17 cellular contexts compared by ENCODE assay signal in genomic region chr10:51000164-51000563, GRCh38.
DNase-seq lines count a peak whose midpoint lies in the region; ATAC-seq and TF ChIP-seq lines count a peak whose summit lies in the region.
"Had no signal": no experiment of that assay in that cellular context is flagged by ENCODE, and none has a peak within 500 bp of the region (broad histone marks: within the 10 kb centered on the region; RNA-seq: fewer than 3 reads in every experiment).

No MANE protein-coding gene starts in this region.

- H3K36me3 ChIP-seq in adipocyte (ENCODE audit: control insufficient read depth, insufficient read depth, low read length, severe bottlenecking), result no peaks in the 10 kb centered on the region
- no peaks in the 10 kb centered on the region for H3K36me3 ChIP-seq in thoracic aorta
- H3K36me3 ChIP-seq: esophagus squamous epithelium had no signal

- no peaks in the 10 kb centered on the region for H3K27me3 ChIP-seq in adipocyte (replicated peaks; ENCODE audit: control insufficient read depth, insufficient read depth, low read length)
- H3K27me3 ChIP-seq in thoracic aorta (replicated peaks; ENCODE audit: insufficient read depth), result no peaks in the 10 kb centered on the region
- H3K27me3 ChIP-seq: esophagus squamous epithelium had no signal

- H3K27ac ChIP-seq in thoracic aorta, result peak overlapping the region; percentile 78 to 85
- H3K27ac ChIP-seq: 22Rv1 had no signal

- H3K9me3 ChIP-seq in adipocyte (ENCODE audit: control insufficient read depth, low read length) (no peaks in the 10 kb centered on the region), thoracic aorta (no peaks in the 10 kb centered on the region)
- H3K9me3 ChIP-seq: esophagus squamous epithelium had no signal

- H3K9ac ChIP-seq in adipocyte (ENCODE audit: low read length), result peak overlapping the region; percentile 80

- DNase-seq in Right ventricle myocardium superior, result no peak
- no peak for DNase-seq in cardiac septum (ENCODE audit: low spot score)
- DNase-seq in adipocyte (ENCODE audit: low read depth), result peak; percentile 58
- DNase-seq in fibroblast of the aortic adventitia (ENCODE audit: low read depth), result peak; percentile 95
- no peak for DNase-seq in thoracic aorta (ENCODE audit: low spot score)
- no peak for DNase-seq in activated naive CD4-positive, alpha-beta T cell (lab: John Stamatoyannopoulos, UW)
- DNase-seq in DMS153 (lab: John Stamatoyannopoulos, UW), result no peak
- DNase-seq: activated naive CD4-positive, alpha-beta T cell treated with Interleukin-2 at 50 U/mL for 16 hours; CD8-positive, alpha-beta T cell; esophagus squamous epithelium; H9; NCI-H146; NCI-H510A; SIG-M5 had no signal

- intact Hi-C loops in Right ventricle myocardium superior (cut with DNase I) (loop anchor here (5.0 kb wide), 1 partner anchor 1217 kb away; no protein-coding TSS in a partner anchor), cardiac septum (cut with DNase I) (no loop called here)

- ATAC-seq in Right ventricle myocardium superior (ENCODE audit: poor library complexity) (peak; percentile 27), thoracic aorta (ENCODE audit: insufficient number of reproducible peaks, low FRiP score, low read depth) (no peak), HG03095 (IDR thresholded peaks at IDR 0.05; ENCODE audit: unreplicated experiment) (no peak)
- ATAC-seq: CD8-positive, alpha-beta T cell; stimulated activated effector memory CD8-positive, alpha-beta T cell treated with anti-CD3 and anti-CD28 coated beads, Interleukin-12 subunit alpha, Interleukin-12 subunit beta, amount 100 ng/mL, for 72 hours had no signal

- TF ChIP-seq CTCF in fibroblast of the aortic adventitia (IDR thresholded peaks at IDR 0.05; ENCODE audit: insufficient read depth, low read length), result no peak
- no peak for TF ChIP-seq CTCF in thoracic aorta (IDR thresholded peaks at IDR 0.05)

- H3K4me3 ChIP-seq in adipocyte (ENCODE audit: low read length) (peak overlapping the region; percentile 73), fibroblast of the aortic adventitia (ENCODE audit: low read depth, low read length) (no peak overlapping the region), thoracic aorta (no peak overlapping the region)
- H3K4me3 ChIP-seq: esophagus squamous epithelium had no signal

- H3K4me1 ChIP-seq in adipocyte (ENCODE audit: control insufficient read depth, insufficient read depth, low read length), result peaks cover 51% of the 10 kb centered on the region
- H3K4me1 ChIP-seq in thoracic aorta (ENCODE audit: control insufficient read depth in 1 of 2, low read depth in 2 of 2), result peaks cover 44 to 97% of the 10 kb centered on the region in 2 donors

Comparison
In these comparisons a context has a peak if more than half of its experiments do, and no peak if none do; other contexts are left out.
1. DNase-seq: peak in adipocyte (single experiment) and fibroblast of the aortic adventitia (single experiment); none in Right ventricle myocardium superior (single experiment), cardiac septum (single experiment), thoracic aorta (single experiment), activated naive CD4-positive, alpha-beta T cell (0 of 4) and DMS153 (single experiment).